In the genomic region with DNA sequence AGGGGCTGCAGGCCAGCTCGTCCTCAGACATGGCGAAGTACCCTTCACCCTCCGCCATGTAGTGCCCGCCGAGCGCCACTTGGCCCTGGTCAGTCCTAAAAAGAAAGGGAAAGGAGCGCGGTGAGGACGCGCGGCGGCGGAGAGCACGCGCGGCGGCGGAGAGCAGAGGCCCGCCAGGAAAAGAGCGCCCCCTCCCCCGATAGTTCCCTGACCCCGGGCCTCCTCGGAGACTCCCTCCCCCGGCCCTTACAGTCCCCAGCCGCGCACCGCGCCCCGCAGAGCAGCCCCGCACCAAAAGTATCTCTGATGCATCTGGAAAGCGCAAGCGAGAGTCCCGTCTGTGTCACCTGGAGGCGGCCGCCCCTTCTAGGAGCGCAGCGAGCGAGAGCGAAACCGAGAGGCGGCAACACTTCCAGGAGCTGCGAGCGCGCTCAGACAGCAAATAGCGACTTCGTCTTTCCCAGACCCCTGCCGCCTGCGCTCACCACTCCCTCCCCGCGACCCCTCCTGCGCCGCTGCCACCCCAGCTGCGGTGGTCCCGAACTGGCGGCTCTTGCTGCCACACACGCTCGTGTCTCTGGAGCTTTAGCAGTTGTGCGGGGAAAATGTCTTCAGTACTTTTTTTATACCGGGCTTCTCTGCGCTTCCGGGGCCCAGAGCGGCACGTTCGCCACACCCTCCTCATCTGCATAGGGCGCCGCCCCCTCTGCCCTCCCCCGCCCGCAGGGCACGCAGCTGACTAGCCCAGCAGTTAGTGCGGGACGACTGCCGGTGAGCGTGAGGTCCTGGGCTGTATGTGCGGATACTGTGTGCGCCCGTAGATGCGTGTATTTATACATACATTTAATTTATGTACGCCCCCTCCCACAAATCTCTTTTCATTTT, we compare ENCODE assay signal across 1 cellular context.
TF ChIP-seq lines count a peak whose summit lies in the region.

Gene TENT5A (minus strand): TSS at position 598 of the 885 bp plus-strand sequence. CDS start 540 bp downstream, at position 58.

TF ChIP-seq in K562, 482 proteins besides CTCF, POLR2A, EP300 and RAD21 (continued from another document):
- TF ChIP-seq ARHGAP35 (IDR thresholded peaks at IDR 0.05; ENCODE audit: partially characterized antibody) (no peak), ZNF639 (CRISPR knock-in tag; conservative IDR thresholded peaks at IDR 0.05 in 1 of 2, IDR thresholded peaks at IDR 0.05 in 1 of 2) (peak in 1 of 2 experiments; percentile 10; a peak in 1 of 4 replicates), CREM (IDR thresholded peaks at IDR 0.05; ENCODE audit: low read depth) (peak; percentile 31; the same call in 1 of the 2 replicates), EGR1 (conservative IDR thresholded peaks at IDR 0.05) (peak; percentile 47), PHB2 (IDR thresholded peaks at IDR 0.05; ENCODE audit: low read depth) (no peak), ZNF449 (CRISPR knock-in tag; IDR thresholded peaks at IDR 0.05) (no peak), ETV6 (IDR thresholded peaks at IDR 0.05; ENCODE audit: borderline replicate concordance in 1 of 2, low read depth in 2 of 2, low read length in 1 of 2) (no peak), ETV6 (CRISPR knock-in tag; IDR thresholded peaks at IDR 0.05; ENCODE audit: borderline replicate concordance) (no peak), BHLHE40 (IDR thresholded peaks at IDR 0.05; ENCODE audit: low read length) (peak; percentile 91), AFF1 (IDR thresholded peaks at IDR 0.05; ENCODE audit: low read depth in 1 of 2, partially characterized antibody in 2 of 2) (no peak), STAT6 (CRISPR knock-in tag; IDR thresholded peaks at IDR 0.05) (no peak), CXXC5 (CRISPR knock-in tag; IDR thresholded peaks at IDR 0.05) (no peak), JUND (IDR thresholded peaks at IDR 0.05; ENCODE audit: borderline replicate concordance, low read depth, low read length) (no peak; the same call in 1 of the 2 replicates), JUND (tag; IDR thresholded peaks at IDR 0.05; ENCODE audit: borderline replicate concordance, low read depth, low read length) (no peak), RCOR1 (IDR thresholded peaks at IDR 0.05; ENCODE audit: borderline replicate concordance in 1 of 2, low read depth in 2 of 2, low read length in 2 of 2) (no peak), SMARCB1 (IDR thresholded peaks at IDR 0.05; ENCODE audit: insufficient read length, low read depth) (no peak), NRF1 (conservative IDR thresholded peaks at IDR 0.05 in 1 of 2, IDR thresholded peaks at IDR 0.05 in 1 of 2) (peak; percentile 9 to 21; a peak in 1 of 4 replicates), ZNF696 (CRISPR knock-in tag; conservative IDR thresholded peaks at IDR 0.05) (no peak), SPI1 (IDR thresholded peaks at IDR 0.05; ENCODE audit: borderline replicate concordance, low read depth, low read length) (no peak), MYBL2 (IDR thresholded peaks at IDR 0.05; ENCODE audit: low read depth) (no peak), MYBL2 (CRISPR knock-in tag; IDR thresholded peaks at IDR 0.05; ENCODE audit: borderline replicate concordance) (no peak), GABPA (tag; conservative IDR thresholded peaks at IDR 0.05; ENCODE audit: low read depth) (peak; percentile 43; the same call in 1 of the 2 replicates), RB1 (IDR thresholded peaks at IDR 0.05; ENCODE audit: low read depth) (peak; percentile 22; the same call in 1 of the 2 replicates), ZNF384 (IDR thresholded peaks at IDR 0.05; ENCODE audit: low read depth, low read length) (0 out of 2 replicates have a peak, but pooled peaks have one; percentile 40), L3MBTL2 (IDR thresholded peaks at IDR 0.05) (peak; percentile 37), ZNF57 (CRISPR knock-in tag; IDR thresholded peaks at IDR 0.05) (no peak), ETV1 (tag; conservative IDR thresholded peaks at IDR 0.05; ENCODE audit: low read depth) (peak; percentile 58), MEF2D (tag; conservative IDR thresholded peaks at IDR 0.05; ENCODE audit: low read depth) (no peak), KLF16 (IDR thresholded peaks at IDR 0.05) (no peak), ARNT (IDR thresholded peaks at IDR 0.05) (no peak), CBX3 (IDR thresholded peaks at IDR 0.05; ENCODE audit: borderline replicate concordance in 1 of 2, low read length in 2 of 2) (no peak), TRIM25 (IDR thresholded peaks at IDR 0.05; ENCODE audit: borderline replicate concordance) (no peak), POLR3G (IDR thresholded peaks at IDR 0.05; ENCODE audit: extremely low read depth, insufficient read length, insufficient replicate concordance) (no peak), LARP7 (IDR thresholded peaks at IDR 0.05) (no peak), PML (IDR thresholded peaks at IDR 0.05; ENCODE audit: low read length) (no peak), TAF1 (IDR thresholded peaks at IDR 0.05; ENCODE audit: control insufficient read depth, extremely low read depth, insufficient read depth, low read length, severe bottlenecking) (peak; percentile 24), ARID1B (IDR thresholded peaks at IDR 0.05) (no peak), FOXA3 (CRISPR knock-in tag; conservative IDR thresholded peaks at IDR 0.05 in 1 of 2, IDR thresholded peaks at IDR 0.05 in 1 of 2) (no peak), MYC (IDR thresholded peaks at IDR 0.05; ENCODE audit: low read depth, low read length) (peak; percentile 15; the same call in 1 of the 2 replicates), MYC (CRISPR knock-in tag; IDR thresholded peaks at IDR 0.05; ENCODE audit: borderline replicate concordance, low read depth) (no peak), HMGN3 (IDR thresholded peaks at IDR 0.05; ENCODE audit: borderline replicate concordance, extremely low read depth, insufficient read length, low read depth, low read length) (peak; percentile 41), PHF8 (IDR thresholded peaks at IDR 0.05; ENCODE audit: borderline replicate concordance, low read length) (peak; percentile 64), NFIC (IDR thresholded peaks at IDR 0.05) (peak; percentile 66), POLR2AphosphoS5 (IDR thresholded peaks at IDR 0.05; ENCODE audit: control insufficient read depth, insufficient read depth, low read depth, low read length) (peak; percentile 56; the same call in 1 of the 2 replicates), HBP1 (CRISPR knock-in tag; IDR thresholded peaks at IDR 0.05) (no peak)
